In genomic region chr2:188524519-188525113, GRCh38 we compare ENCODE assay signal across 10 cellular contexts.
A peak's percentile ranks its signal among the peaks of the same experiment; 100 is the strongest.
DNase-seq lines count a peak whose midpoint lies in the region; ATAC-seq and TF ChIP-seq lines count a peak whose summit lies in the region.
"Had no signal": no experiment of that assay in that cellular context is flagged by ENCODE, and none has a peak within 500 bp of the region (broad histone marks: within the 10 kb centered on the region; RNA-seq: fewer than 3 reads in every experiment).

No MANE protein-coding gene starts in this region.

- H3K27me3 Mint-ChIP-seq in activated T-helper 2 cell treated with anti-CD3 and anti-CD28 coated beads, Interferon-gamma antibody, Interleukin-2, Interleukin-4, amounts not matched to agents 10 μg/mL and 5 μg/mL and 100 μg/mL, durations not matched to agents 14 hours and 24 hours and 36 hours (ENCODE audit: low read depth): no peaks in the 10 kb centered on the region
- H3K27me3 Mint-ChIP-seq: activated naive CD8-positive, alpha-beta T cell had no signal

- intact Hi-C loops in activated T-helper 2 cell treated with anti-CD3 and anti-CD28 coated beads, Interferon-gamma antibody, Interleukin-2, Interleukin-4, amounts not matched to agents 10 μg/mL and 5 μg/mL and 100 μg/mL, durations not matched to agents 14 hours and 24 hours and 36 hours (cut with micrococcal nuclease): loop anchor here (1.0 to 10.0 kb wide), 4 partner anchors 463 to 888 kb away; no protein-coding TSS in a partner anchor

- DNase-seq in NCI-H1436 (lab: John Stamatoyannopoulos, UW): peak; percentile 34
- DNase-seq in NCI-H1436 treated with DMSO at 0.1 percent for 48 hours (lab: John Stamatoyannopoulos, UW): no peak
- peak; percentile 18 for DNase-seq in HK-2 (ENCODE audit: unreplicated experiment)
- DNase-seq in Peyer's patch: peak in 1 of 3 donors; percentile 46
- peak; percentile 66 for DNase-seq in dermis blood vessel endothelial cell
- peak; percentile 10 for DNase-seq in middle frontal gyrus (ENCODE audit: extremely low spot score, low spot score)
- no peak for DNase-seq in activated T-helper 2 cell treated with anti-CD3 and anti-CD28 coated beads, Interferon-gamma antibody, Interleukin-2, Interleukin-4, amounts not matched to agents 10 μg/mL and 5 μg/mL and 100 μg/mL, durations not matched to agents 14 hours and 24 hours and 36 hours (ENCODE audit: low spot score)

- H3K36me3 ChIP-seq in Peyer's patch: no peaks in the 10 kb centered on the region
- H3K36me3 ChIP-seq: BLaER1 treated with 17β-estradiol and CSF1 and Interleukin-3, amounts not matched to agents 10 nM and 100 nM had no signal

- TF ChIP-seq POLR2A in Peyer's patch (IDR thresholded peaks at IDR 0.05): no peak

- H3K27ac Mint-ChIP-seq in activated T-helper 2 cell treated with anti-CD3 and anti-CD28 coated beads, Interferon-gamma antibody, Interleukin-2, Interleukin-4, amounts not matched to agents 10 μg/mL and 5 μg/mL and 100 μg/mL, durations not matched to agents 14 hours and 24 hours and 36 hours: no peak overlapping the region
- H3K27ac Mint-ChIP-seq: activated naive CD8-positive, alpha-beta T cell had no signal

- H3K4me3 Mint-ChIP-seq in activated T-helper 2 cell treated with anti-CD3 and anti-CD28 coated beads, Interferon-gamma antibody, Interleukin-2, Interleukin-4, amounts not matched to agents 10 μg/mL and 5 μg/mL and 100 μg/mL, durations not matched to agents 14 hours and 24 hours and 36 hours (ENCODE audit: low read depth): no peak overlapping the region
- H3K4me3 Mint-ChIP-seq: activated naive CD8-positive, alpha-beta T cell had no signal

- ATAC-seq in GM19468 (IDR thresholded peaks at IDR 0.05; ENCODE audit: extremely low read depth, unreplicated experiment): peak; percentile 64

- no peaks in the 10 kb centered on the region for H3K9me3 ChIP-seq in Peyer's patch

- no peaks in the 10 kb centered on the region for H3K4me1 ChIP-seq in Peyer's patch
- H3K4me1 ChIP-seq: BLaER1 treated with 17β-estradiol and CSF1 and Interleukin-3, amounts not matched to agents 10 nM and 100 nM had no signal

- H3K4me1 Mint-ChIP-seq in activated T-helper 2 cell treated with anti-CD3 and anti-CD28 coated beads, Interferon-gamma antibody, Interleukin-2, Interleukin-4, amounts not matched to agents 10 μg/mL and 5 μg/mL and 100 μg/mL, durations not matched to agents 14 hours and 24 hours and 36 hours (ENCODE audit: low read depth): no peaks in the 10 kb centered on the region

- H3K27me3 ChIP-seq in Peyer's patch: no peaks in the 10 kb centered on the region
- H3K27me3 ChIP-seq: BLaER1 treated with 17β-estradiol and CSF1 and Interleukin-3, amounts not matched to agents 10 nM and 100 nM had no signal

- TF ChIP-seq CTCF in Peyer's patch (IDR thresholded peaks at IDR 0.05): peak in 5 of 6 experiments; percentile 46 to 73 (median 65)

- H3K27ac ChIP-seq in Peyer's patch: peak overlapping the region in 1 of 4 donors; percentile 5
- H3K27ac ChIP-seq: BLaER1 treated with 17β-estradiol and CSF1 and Interleukin-3, amounts not matched to agents 10 nM and 100 nM had no signal

- H3K36me3 Mint-ChIP-seq in activated T-helper 2 cell treated with anti-CD3 and anti-CD28 coated beads, Interferon-gamma antibody, Interleukin-2, Interleukin-4, amounts not matched to agents 10 μg/mL and 5 μg/mL and 100 μg/mL, durations not matched to agents 14 hours and 24 hours and 36 hours (ENCODE audit: low read depth): no peaks in the 10 kb centered on the region
- H3K36me3 Mint-ChIP-seq: activated naive CD8-positive, alpha-beta T cell had no signal

- H3K9me3 Mint-ChIP-seq in activated T-helper 2 cell treated with anti-CD3 and anti-CD28 coated beads, Interferon-gamma antibody, Interleukin-2, Interleukin-4, amounts not matched to agents 10 μg/mL and 5 μg/mL and 100 μg/mL, durations not matched to agents 14 hours and 24 hours and 36 hours: no peaks in the 10 kb centered on the region

- no peak overlapping the region for H3K4me3 ChIP-seq in Peyer's patch
- H3K4me3 ChIP-seq: BLaER1 treated with 17β-estradiol and CSF1 and Interleukin-3, amounts not matched to agents 10 nM and 100 nM had no signal

Comparison
In these comparisons a context has a peak if more than half of its experiments do, and no peak if none do; other contexts are left out.
1. DNase-seq: peak in NCI-H1436 (single experiment), HK-2 (single experiment), dermis blood vessel endothelial cell (single experiment) and middle frontal gyrus (single experiment); none in NCI-H1436 treated with DMSO at 0.1 percent for 48 hours (single experiment) and activated T-helper 2 cell treated with anti-CD3 and anti-CD28 coated beads, Interferon-gamma antibody, Interleukin-2, Interleukin-4, amounts not matched to agents 10 μg/mL and 5 μg/mL and 100 μg/mL, durations not matched to agents 14 hours and 24 hours and 36 hours (single experiment).